ENCODE assay signal across 2 cellular contexts in genomic region chr12:50214018-50214417, GRCh38.
TF ChIP-seq lines count a peak whose summit lies in the region.

No MANE protein-coding gene starts in this region.

TF ChIP-seq in SK-N-SH, 30 proteins besides CTCF, POLR2A, EP300 and RAD21:
- TF ChIP-seq SMC3 (IDR thresholded peaks at IDR 0.05; ENCODE audit: low read depth, low read length) (no peak), YY1 (IDR thresholded peaks at IDR 0.05; ENCODE audit: low read depth) (no peak), MAX (IDR thresholded peaks at IDR 0.05; ENCODE audit: low read depth) (no peak), CHD2 (IDR thresholded peaks at IDR 0.05; ENCODE audit: low read length, partially characterized antibody) (no peak), EZH2phosphoT487 (IDR thresholded peaks at IDR 0.05; ENCODE audit: borderline replicate concordance, low read depth) (no peak), TAF1 (IDR thresholded peaks at IDR 0.05; ENCODE audit: borderline replicate concordance, low read depth, low read length) (no peak), FOSL2 (IDR thresholded peaks at IDR 0.05; ENCODE audit: borderline replicate concordance, low read depth) (no peak), IRF3 (IDR thresholded peaks at IDR 0.05; ENCODE audit: low read depth, low read length) (no peak), FOXM1 (IDR thresholded peaks at IDR 0.05; ENCODE audit: low read depth) (no peak), ZBTB33 (IDR thresholded peaks at IDR 0.05; ENCODE audit: borderline replicate concordance, low read depth) (no peak), RXRA (IDR thresholded peaks at IDR 0.05; ENCODE audit: borderline replicate concordance, low read depth) (no peak)

TF ChIP-seq in SK-N-SH treated with all-trans-retinoic acid at 6 μM for 48 hours, 23 proteins besides CTCF, POLR2A, EP300 and RAD21:
- TF ChIP-seq ISL1 (CRISPR knock-in tag; IDR thresholded peaks at IDR 0.05) (no peak), ZNF8 (CRISPR knock-in tag; IDR thresholded peaks at IDR 0.05) (no peak), ARNTL (CRISPR knock-in tag; IDR thresholded peaks at IDR 0.05; ENCODE audit: borderline replicate concordance, low read depth) (no peak), POU6F1 (CRISPR knock-in tag; IDR thresholded peaks at IDR 0.05; ENCODE audit: borderline replicate concordance, low read depth) (no peak), TOX (CRISPR knock-in tag; IDR thresholded peaks at IDR 0.05; ENCODE audit: borderline replicate concordance) (no peak), ZFP3 (CRISPR knock-in tag; IDR thresholded peaks at IDR 0.05) (no peak), ZFP30 (CRISPR knock-in tag; IDR thresholded peaks at IDR 0.05) (no peak), ZC3H10 (CRISPR knock-in tag; IDR thresholded peaks at IDR 0.05) (no peak), BACH2 (CRISPR knock-in tag; IDR thresholded peaks at IDR 0.05; ENCODE audit: borderline replicate concordance) (no peak), GLIS3 (CRISPR knock-in tag; IDR thresholded peaks at IDR 0.05) (no peak), CREB5 (CRISPR knock-in tag; IDR thresholded peaks at IDR 0.05; ENCODE audit: low read depth) (no peak), TSHZ2 (CRISPR knock-in tag; IDR thresholded peaks at IDR 0.05) (no peak), TCF4 (CRISPR knock-in tag; IDR thresholded peaks at IDR 0.05; ENCODE audit: borderline replicate concordance) (no peak)
